Comparison of ENCODE assay signal across 1 cellular context in genomic region chr19:45450042-45450380, GRCh38.
TF ChIP-seq lines count a peak whose summit lies in the region.

No MANE protein-coding gene starts in this region.

TF ChIP-seq in IMR-90, 13 proteins besides CTCF, POLR2A, EP300 and RAD21:
- TF ChIP-seq CHD1 (IDR thresholded peaks at IDR 0.05; ENCODE audit: low read depth, low read length) (no peak), BHLHE40 (IDR thresholded peaks at IDR 0.05; ENCODE audit: low read depth, low read length) (no peak), SMC3 (IDR thresholded peaks at IDR 0.05; ENCODE audit: low read depth, low read length) (no peak), RCOR1 (IDR thresholded peaks at IDR 0.05; ENCODE audit: insufficient replicate concordance, low read length) (no peak), FOS (IDR thresholded peaks at IDR 0.05; ENCODE audit: low read depth, low read length) (no peak), CEBPB (IDR thresholded peaks at IDR 0.05; ENCODE audit: low read depth, low read length) (no peak), RFX5 (IDR thresholded peaks at IDR 0.05; ENCODE audit: low read depth, low read length) (no peak), MAZ (IDR thresholded peaks at IDR 0.05; ENCODE audit: borderline replicate concordance, low read depth, low read length) (no peak), USF2 (IDR thresholded peaks at IDR 0.05; ENCODE audit: low read depth, low read length) (no peak), MXI1 (IDR thresholded peaks at IDR 0.05; ENCODE audit: borderline replicate concordance, low read depth, low read length) (no peak), ELK1 (IDR thresholded peaks at IDR 0.05; ENCODE audit: borderline replicate concordance, low read depth, low read length) (no peak)
